ENCODE assay signal across 7 cellular contexts in genomic region chr19:39412100-39412866, GRCh38. TPM values are rescaled to one million over a fixed set of nuclear protein-coding genes. Genes with fewer than 3 reads are reported as not detected.
DNase-seq lines count a peak whose midpoint lies in the region; ATAC-seq and TF ChIP-seq lines count a peak whose summit lies in the region.

Gene PLEKHG2 (plus strand): TSS chr19:39412669. CDS start chr19:39414087, 1,418 bp downstream.

- TF ChIP-seq CTCF in hepatocyte (IDR thresholded peaks at IDR 0.05; ENCODE audit: poor library complexity), result peak; percentile 93

- no peaks in the 10 kb centered on the region for H3K9me2 ChIP-seq in hepatocyte (replicated peaks; ENCODE audit: insufficient read depth)

- H3K9me3 ChIP-seq in hepatocyte (ENCODE audit: low read depth), result no peaks in the 10 kb centered on the region

- H3K27me3 ChIP-seq in hepatocyte, result no peaks in the 10 kb centered on the region

- peak within 1 kb of the TSS; percentile 59 for H3K4me3 ChIP-seq in hepatocyte

- DNase-seq in NCI-H2081 (lab: John Stamatoyannopoulos, UW), result peak; percentile 98
- peak; percentile 98 for DNase-seq in T1000 (lab: John Stamatoyannopoulos, UW)
- peak; percentile 99 for DNase-seq in astrocyte of the hippocampus (ENCODE audit: low read depth, low spot score)
- peak; percentile 99 for DNase-seq in hepatocyte (ENCODE audit: low spot score)
- peak; percentile 100 for DNase-seq in retina

- ATAC-seq in GM18508 (IDR thresholded peaks at IDR 0.05; ENCODE audit: insufficient read depth, unreplicated experiment) (peak; percentile 45), HG03025 (IDR thresholded peaks at IDR 0.05; ENCODE audit: low FRiP score, unreplicated experiment) (peak; percentile 58)

- no peaks in the 10 kb centered on the region for H3K36me3 ChIP-seq in hepatocyte (replicated peaks; ENCODE audit: insufficient read depth, low read depth)

- H4K20me1 ChIP-seq in hepatocyte (ENCODE audit: insufficient read depth, poor library complexity, severe bottlenecking), result peaks cover 15% of the 10 kb centered on the region

- H3K79me2 ChIP-seq in hepatocyte, result peaks cover 59% of the 10 kb centered on the region

- H3K4me1 ChIP-seq in hepatocyte (ENCODE audit: insufficient read depth), result peaks cover 18% of the 10 kb centered on the region

- under 1% methylated on average over 49 of the region's 60 CpGs for WGBS in hepatocyte (ENCODE audit: low lambda C conversion rate, missing lambda C conversion rate)

- H2AFZ ChIP-seq in hepatocyte, result peak within 1 kb of the TSS; percentile 72

- H3K27ac ChIP-seq in hepatocyte, result peak within 1 kb of the TSS; percentile 100

- H3K4me2 ChIP-seq in hepatocyte, result peak within 1 kb of the TSS; percentile 91

RNA-seq across cellular contexts. Expression of gene PLEKHG2, which starts in this region (rescaled TPM):
- total RNA-seq in hepatocyte, result 17.7 and 25.3 TPM in 2 replicates
- 34.0 and 44.0 TPM in 2 replicates for polyA plus RNA-seq in hepatocyte

Comparison
In these comparisons a context has a peak if more than half of its experiments do, and no peak if none do; other contexts are left out.
1. Peak in every context shown above with its lines: DNase-seq, ATAC-seq, H3K4me3 ChIP-seq and H3K27ac ChIP-seq.